8 cellular contexts compared by ENCODE assay signal in the genomic region with DNA sequence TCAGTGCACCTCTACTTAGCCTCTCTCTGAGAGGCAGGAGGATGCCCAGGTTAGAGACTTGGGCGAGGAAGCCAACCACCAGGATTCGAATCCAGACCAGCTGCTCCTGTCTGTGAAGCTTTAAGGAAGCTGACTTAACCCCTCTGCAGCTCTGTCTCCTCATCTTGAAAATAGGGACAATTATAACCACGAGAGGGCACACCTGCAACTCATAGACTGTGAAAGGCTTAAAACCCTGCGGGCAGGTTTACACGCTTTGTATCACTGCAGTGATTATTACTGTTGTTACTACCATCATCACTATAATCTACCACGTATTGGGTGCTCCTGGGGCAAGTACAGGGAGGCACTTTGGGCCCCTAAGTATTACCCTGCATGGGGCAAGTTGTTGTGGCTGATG.
DNase-seq lines count a peak whose midpoint lies in the region; ATAC-seq and TF ChIP-seq lines count a peak whose summit lies in the region.

No MANE protein-coding gene starts in this region.

- TF ChIP-seq CTCF in OCI-LY3 (IDR thresholded peaks at IDR 0.05; ENCODE audit: low read depth, low read length) (peak; percentile 53), ascending aorta (IDR thresholded peaks at IDR 0.05) (no peak)

- CTCF ChIA-PET in CD4-positive, alpha-beta memory T cell (lab: Charles Lee; ENCODE audit: partially characterized antibody), result interaction anchor here (0.6 to 2.0 kb wide), 4 partner anchors 43 to 959 kb away, joined by 3 to 7 read pairs (median 4); no protein-coding TSS in a partner anchor

- peaks cover 0 to 2% (median 0%) of the 10 kb centered on the region in 8 donors for H3K9me3 Mint-ChIP-seq in CD4-positive, alpha-beta memory T cell
- H3K9me3 Mint-ChIP-seq in effector memory CD8-positive, alpha-beta T cell, result peaks cover 0 to 7% of the 10 kb centered on the region in 2 donors

- no peaks in the 10 kb centered on the region for H3K36me3 Mint-ChIP-seq in CD4-positive, alpha-beta memory T cell
- no peaks in the 10 kb centered on the region for H3K36me3 Mint-ChIP-seq in effector memory CD8-positive, alpha-beta T cell (ENCODE audit: insufficient read depth)

- POLR2A ChIA-PET in CD4-positive, alpha-beta memory T cell (lab: Charles Lee; ENCODE audit: partially characterized antibody), result no interaction called here

- intact Hi-C loops in CD4-positive, alpha-beta memory T cell (cut with micrococcal nuclease), result loop anchor here (2.0 to 10.0 kb wide), 3 partner anchors 426 to 958 kb away; no protein-coding TSS in a partner anchor
- intact Hi-C loops in ascending aorta (cut with DNase I), result no loop called here

- H3K27ac ChIP-seq in CD4-positive, alpha-beta memory T cell (ENCODE audit: low read depth, low read length), result no peak overlapping the region
- H3K27ac ChIP-seq in OCI-LY3 (ENCODE audit: low read length) (no peak overlapping the region), ascending aorta (no peak overlapping the region)

- no peaks in the 10 kb centered on the region for H3K27me3 ChIP-seq in CD4-positive, alpha-beta memory T cell (ENCODE audit: insufficient read depth, low read length)
- H3K27me3 ChIP-seq in OCI-LY3 (ENCODE audit: low read depth, low read length), result peaks cover 4% of the 10 kb centered on the region; the same call in 1 of the 2 replicates
- no peaks in the 10 kb centered on the region for H3K27me3 ChIP-seq in ascending aorta

- ATAC-seq in effector memory CD8-positive, alpha-beta T cell (replicated peaks), result peak; percentile 68
- ATAC-seq in HG03135 (IDR thresholded peaks at IDR 0.05; ENCODE audit: unreplicated experiment), result no peak

- no peak overlapping the region for H3K4me3 ChIP-seq in CD4-positive, alpha-beta memory T cell (ENCODE audit: low read length in 2 of 2)
- H3K4me3 ChIP-seq in OCI-LY3 (ENCODE audit: low read length) (no peak overlapping the region), ascending aorta (no peak overlapping the region)

- H3K27me3 Mint-ChIP-seq in CD4-positive, alpha-beta memory T cell, result peaks cover 0 to 1% of the 10 kb centered on the region in 2 donors
- peaks cover 0 to 9% of the 10 kb centered on the region in 2 donors for H3K27me3 Mint-ChIP-seq in effector memory CD8-positive, alpha-beta T cell

- H3K4me2 ChIP-seq in OCI-LY3 (ENCODE audit: low read length), result peak overlapping the region; percentile 44

- H2AFZ ChIP-seq in OCI-LY3 (ENCODE audit: low read depth, low read length), result no peak overlapping the region

- peak overlapping the region in 1 of 8 donors; percentile 23 for H3K4me3 Mint-ChIP-seq in CD4-positive, alpha-beta memory T cell
- H3K4me3 Mint-ChIP-seq in effector memory CD8-positive, alpha-beta T cell, result no peak overlapping the region

- H3K4me1 ChIP-seq in CD4-positive, alpha-beta memory T cell (ENCODE audit: insufficient read depth, low read length), result peaks cover 3% of the 10 kb centered on the region
- H3K4me1 ChIP-seq in OCI-LY3 (ENCODE audit: low read length), result peaks cover 18% of the 10 kb centered on the region
- no peaks in the 10 kb centered on the region for H3K4me1 ChIP-seq in ascending aorta

- peak; percentile 46 to 53 (median 50) for DNase-seq in CD4-positive, alpha-beta memory T cell
- peak; percentile 54 for DNase-seq in H4 (ENCODE audit: low spot score)
- peak; percentile 20 to 38 (median 30) for DNase-seq in effector memory CD8-positive, alpha-beta T cell
- DNase-seq in NCI-H1105 (lab: John Stamatoyannopoulos, UW), result no peak
- DNase-seq in ascending aorta (ENCODE audit: low spot score in 2 of 2), result no peak
- DNase-seq in OCI-M2 (lab: John Stamatoyannopoulos, UW; ENCODE audit: unreplicated experiment), result no peak

- H4K20me1 ChIP-seq in OCI-LY3 (ENCODE audit: insufficient read depth, low read length), result no peaks in the 10 kb centered on the region

- H3K9ac ChIP-seq in OCI-LY3 (ENCODE audit: low read length), result no peak overlapping the region

- H3K27ac Mint-ChIP-seq in CD4-positive, alpha-beta memory T cell, result peak overlapping the region in 3 of 7 donors; percentile 4 to 71 (median 34)
- peak overlapping the region in 1 of 2 donors; percentile 44 for H3K27ac Mint-ChIP-seq in effector memory CD8-positive, alpha-beta T cell

- H3K79me2 ChIP-seq in OCI-LY3 (ENCODE audit: low read length), result no peaks in the 10 kb centered on the region

- no peaks in the 10 kb centered on the region for H3K36me3 ChIP-seq in CD4-positive, alpha-beta memory T cell (ENCODE audit: insufficient read depth, low read length)
- H3K36me3 ChIP-seq in OCI-LY3 (replicated peaks; ENCODE audit: low read depth, low read length) (no peaks in the 10 kb centered on the region), ascending aorta (no peaks in the 10 kb centered on the region)

- H3K9me3 ChIP-seq in CD4-positive, alpha-beta memory T cell (ENCODE audit: control insufficient read depth in 1 of 2, low read length in 2 of 2), result no peaks in the 10 kb centered on the region
- H3K9me3 ChIP-seq in OCI-LY3 (ENCODE audit: insufficient read depth, low read length), result no peaks in the 10 kb centered on the region; the same call in 1 of the 2 replicates
- no peaks in the 10 kb centered on the region for H3K9me3 ChIP-seq in ascending aorta

- peaks cover 19 to 43% (median 23%) of the 10 kb centered on the region in 4 donors for H3K4me1 Mint-ChIP-seq in CD4-positive, alpha-beta memory T cell
- H3K4me1 Mint-ChIP-seq in effector memory CD8-positive, alpha-beta T cell (ENCODE audit: low read depth in 2 of 2), result peaks cover 24 to 27% of the 10 kb centered on the region in 2 donors

Comparison
In these comparisons a context has a peak if more than half of its experiments do, and no peak if none do; other contexts are left out.
1. DNase-seq: peak in CD4-positive, alpha-beta memory T cell (5 of 5), H4 (single experiment) and effector memory CD8-positive, alpha-beta T cell (3 of 3); none in NCI-H1105 (single experiment), ascending aorta (0 of 2) and OCI-M2 (single experiment).